ENCODE assay signal across 9 cellular contexts in genomic region chr4:183571350-183572076, GRCh38.
DNase-seq lines count a peak whose midpoint lies in the region; ATAC-seq and TF ChIP-seq lines count a peak whose summit lies in the region.
"Had no signal": no experiment of that assay in that cellular context is flagged by ENCODE, and none has a peak within 500 bp of the region (broad histone marks: within the 10 kb centered on the region; RNA-seq: fewer than 3 reads in every experiment).

No MANE protein-coding gene starts in this region.

- no peak for TF ChIP-seq POLR2A in upper lobe of left lung (IDR thresholded peaks at IDR 0.05)

- no peak overlapping the region for H3K27ac Mint-ChIP-seq in activated naive CD4-positive, alpha-beta T cell treated with anti-CD3 and anti-CD28 coated beads for 36 hours

- H3K27ac ChIP-seq in right cardiac atrium (ENCODE audit: low read length), result no peak overlapping the region
- H3K27ac ChIP-seq in upper lobe of left lung, result no peak overlapping the region
- H3K27ac ChIP-seq: C4-2B had no signal

- no peak overlapping the region for H3K4me3 ChIP-seq in NT2/D1 (ENCODE audit: insufficient read length, low read depth)
- no peak overlapping the region for H3K4me3 ChIP-seq in right cardiac atrium (ENCODE audit: low read length)
- no peak overlapping the region for H3K4me3 ChIP-seq in upper lobe of left lung

- no peaks in the 10 kb centered on the region for H3K36me3 Mint-ChIP-seq in activated naive CD4-positive, alpha-beta T cell treated with anti-CD3 and anti-CD28 coated beads for 36 hours (ENCODE audit: low read depth)

- intact Hi-C loops in activated naive CD4-positive, alpha-beta T cell treated with anti-CD3 and anti-CD28 coated beads for 36 hours (cut with micrococcal nuclease), result no loop called here
- intact Hi-C loops in right cardiac atrium (cut with DNase I), result no loop called here

- H3K27me3 Mint-ChIP-seq in activated naive CD4-positive, alpha-beta T cell treated with anti-CD3 and anti-CD28 coated beads for 36 hours (ENCODE audit: low read depth), result peaks cover 5% of the 10 kb centered on the region

- no peak overlapping the region for H3K9ac ChIP-seq in NT2/D1 (ENCODE audit: insufficient read length, low read depth)

- peak in 2 of 4 donors; percentile 10 to 53 for TF ChIP-seq EP300 in upper lobe of left lung (IDR thresholded peaks at IDR 0.05)

- no peaks in the 10 kb centered on the region for H3K36me3 ChIP-seq in NT2/D1 (ENCODE audit: insufficient read depth, insufficient read length, low read length)
- no peaks in the 10 kb centered on the region for H3K36me3 ChIP-seq in upper lobe of left lung

- H3K4me1 ChIP-seq in NT2/D1 (ENCODE audit: insufficient read depth, insufficient read length) (no peaks in the 10 kb centered on the region), right cardiac atrium (ENCODE audit: control insufficient read depth, insufficient read depth, low read length) (no peaks in the 10 kb centered on the region), upper lobe of left lung (no peaks in the 10 kb centered on the region)

- ATAC-seq in right cardiac atrium, result peak; percentile 65 to 82
- ATAC-seq in upper lobe of left lung (ENCODE audit: low FRiP score in 2 of 2), result peak; percentile 76 to 93
- no peak for ATAC-seq in HG02981 (IDR thresholded peaks at IDR 0.05; ENCODE audit: unreplicated experiment)
- ATAC-seq in GM21825 (IDR thresholded peaks at IDR 0.05; ENCODE audit: unreplicated experiment), result no peak

- H3K4me1 Mint-ChIP-seq in activated naive CD4-positive, alpha-beta T cell treated with anti-CD3 and anti-CD28 coated beads for 36 hours (ENCODE audit: low read depth), result no peaks in the 10 kb centered on the region

- DNase-seq in activated naive CD4-positive, alpha-beta T cell treated with anti-CD3 and anti-CD28 coated beads for 36 hours, result peak; percentile 13
- no peak for DNase-seq in activated naive CD4-positive, alpha-beta T cell treated with anti-CD3 and anti-CD28 coated beads, Interleukin-2, amount 50 U/mL, for 16 hours
- DNase-seq in NT2/D1 (ENCODE audit: low read depth, low spot score) (peak; percentile 18), right cardiac atrium (peak in 1 of 3 donors; percentile 48), upper lobe of left lung (peak in 1 of 2 donors; percentile 92)
- no peak for DNase-seq in activated effector memory CD4-positive, alpha-beta T cell treated with Interleukin-2 at 50 U/mL for 16 hours

- no peak overlapping the region for H3K4me3 Mint-ChIP-seq in activated naive CD4-positive, alpha-beta T cell treated with anti-CD3 and anti-CD28 coated beads for 36 hours

- CTCF ChIA-PET in activated naive CD4-positive, alpha-beta T cell treated with anti-CD3 and anti-CD28 coated beads for 36 hours (lab: Charles Lee), result interaction anchor here (0.9 kb wide), 1 partner anchor 31 kb away, joined by 4 read pairs; no protein-coding TSS in a partner anchor

- WGBS in right cardiac atrium, result 40% methylated on average over 11 of the region's 11 CpGs
- WGBS in upper lobe of left lung, 2 donors, result 29 to 42% methylated on average over 11 of the region's 11 CpGs

- no peaks in the 10 kb centered on the region for H3K9me3 Mint-ChIP-seq in activated naive CD4-positive, alpha-beta T cell treated with anti-CD3 and anti-CD28 coated beads for 36 hours

- no peak for TF ChIP-seq CTCF in upper lobe of left lung (IDR thresholded peaks at IDR 0.05)

- H3K27me3 ChIP-seq in NT2/D1 (ENCODE audit: insufficient read depth, insufficient read length) (no peaks in the 10 kb centered on the region), right cardiac atrium (ENCODE audit: control insufficient read depth, insufficient read depth) (no peaks in the 10 kb centered on the region), upper lobe of left lung (no peaks in the 10 kb centered on the region)

- no peaks in the 10 kb centered on the region for H3K9me3 ChIP-seq in NT2/D1 (ENCODE audit: insufficient read depth, low read length)
- no peaks in the 10 kb centered on the region for H3K9me3 ChIP-seq in right cardiac atrium (ENCODE audit: control insufficient read depth, low read length)
- H3K9me3 ChIP-seq in upper lobe of left lung, result no peaks in the 10 kb centered on the region

Comparison
In these comparisons a context has a peak if more than half of its experiments do, and no peak if none do; other contexts are left out.
1. DNase-seq: peak in activated naive CD4-positive, alpha-beta T cell treated with anti-CD3 and anti-CD28 coated beads for 36 hours (single experiment) and NT2/D1 (single experiment); none in activated naive CD4-positive, alpha-beta T cell treated with anti-CD3 and anti-CD28 coated beads, Interleukin-2, amount 50 U/mL, for 16 hours (single experiment) and activated effector memory CD4-positive, alpha-beta T cell treated with Interleukin-2 at 50 U/mL for 16 hours (single experiment).
2. ATAC-seq: peak in right cardiac atrium (2 of 2) and upper lobe of left lung (2 of 2); none in HG02981 (single experiment) and GM21825 (single experiment).